In genomic region chr12:46186088-46186487, GRCh38 we compare ENCODE assay signal across 23 cellular contexts.
"Had no signal": no experiment of that assay in that cellular context is flagged by ENCODE, and none has a peak within 500 bp of the region (broad histone marks: within the 10 kb centered on the region; RNA-seq: fewer than 3 reads in every experiment).

No MANE protein-coding gene starts in this region.

- H3K27ac Mint-ChIP-seq: activated T-helper 2 cell treated with anti-CD3 and anti-CD28 coated beads, Interferon-gamma antibody, Interleukin-2, Interleukin-4, amounts not matched to agents 10 μg/mL and 5 μg/mL and 100 μg/mL, durations not matched to agents 14 hours and 24 hours and 36 hours had no signal

- H3K27me3 Mint-ChIP-seq: T-cell had no signal

- H3K36me3 ChIP-seq: adrenal gland, breast epithelium, gastrocnemius medialis, ovary, tibial nerve had no signal

- ATAC-seq: gastrocnemius medialis, right cardiac atrium, SK-N-SH treated with all-trans-retinoic acid at 6 μM for 48 hours had no signal

- H3K9me3 ChIP-seq: adrenal gland, breast epithelium, gastrocnemius medialis, ovary, psoas muscle, tibial nerve had no signal

- H3K4me3 ChIP-seq: adrenal gland, breast epithelium, coronary artery, gastrocnemius medialis, ovary, psoas muscle, tibial nerve had no signal

- H3K4me1 ChIP-seq: adrenal gland had no signal

- H3K4me3 Mint-ChIP-seq: activated naive CD4-positive, alpha-beta T cell treated with anti-CD3 and anti-CD28 coated beads for 36 hours; T-cell had no signal

- H3K27ac ChIP-seq: adrenal gland, coronary artery, gastrocnemius medialis, ovary, psoas muscle, tibial nerve had no signal

- H3K27me3 ChIP-seq: adrenal gland, breast epithelium, gastrocnemius medialis, ovary, tibial nerve had no signal

- FAIRE-seq: astrocyte, keratinocyte, small intestine, urothelium cell line had no signal

- DNase-seq: activated CD4-positive, alpha-beta T cell treated with anti-CD3 and anti-CD28 coated beads, Interleukin-2, amount 50 U/mL, for 1 hour; activated naive CD4-positive, alpha-beta T cell treated with anti-CD3 and anti-CD28 coated beads for 36 hours; adrenal gland; gastrocnemius medialis; head of caudate nucleus; midbrain; ovary; psoas muscle; right cardiac atrium; small intestine; stimulated activated CD4-positive, alpha-beta T cell treated with anti-CD3 and anti-CD28 coated beads, Interleukin-15, amount 100 ng/mL, for 24 hours; stimulated activated CD4-positive, alpha-beta T cell treated with anti-CD3 and anti-CD28 coated beads, Interleukin-4, amount 100 ng/mL, for 1 hour; substantia nigra; T-cell; T1000 had no signal
